9 cellular contexts compared by ENCODE assay signal in the genomic region with DNA sequence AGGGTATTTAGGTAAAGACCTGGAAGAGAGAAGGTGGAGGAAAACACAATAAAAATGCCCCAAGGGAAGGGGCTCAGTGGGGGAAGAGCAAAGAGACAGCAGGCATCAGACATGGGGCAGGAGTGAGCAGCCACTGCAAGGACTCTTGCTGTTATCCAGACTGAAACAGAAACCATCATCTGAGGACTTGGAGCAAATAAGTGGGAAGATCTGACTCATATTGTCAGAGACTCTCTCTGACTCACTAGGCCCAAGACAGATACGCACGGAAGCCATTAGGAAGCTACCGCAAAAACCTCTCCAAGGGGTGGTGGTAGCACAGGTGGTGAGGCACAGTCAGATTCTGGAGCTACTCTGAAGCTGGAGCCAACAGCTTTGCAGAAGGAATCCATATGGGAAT.
DNase-seq lines count a peak whose midpoint lies in the region; ATAC-seq and TF ChIP-seq lines count a peak whose summit lies in the region.
"Had no signal": no experiment of that assay in that cellular context is flagged by ENCODE, and none has a peak within 500 bp of the region (broad histone marks: within the 10 kb centered on the region; RNA-seq: fewer than 3 reads in every experiment).

No MANE protein-coding gene starts in this region.

- H3K36me3 Mint-ChIP-seq in naive thymus-derived CD8-positive, alpha-beta T cell, result peaks cover 9 to 25% (median 19%) of the 10 kb centered on the region in 3 donors

- H3K9me3 Mint-ChIP-seq in naive thymus-derived CD8-positive, alpha-beta T cell, result no peaks in the 10 kb centered on the region

- CTCF ChIA-PET in RWPE1 (lab: Yijun Ruan, JAX), result interaction anchor here (1.6 kb wide), 1 partner anchor 12 kb away, joined by 4 read pairs; no protein-coding TSS in a partner anchor

- DNase-seq in activated CD4-positive, CD25-positive, alpha-beta regulatory T cell treated with anti-CD3 and anti-CD28 coated beads, Interleukin-2, amount 50 U/mL, for 72 hours, result no peak
- DNase-seq in RWPE1 (ENCODE audit: low spot score), result peak; percentile 51
- DNase-seq in fibroblast of gingiva (ENCODE audit: low read depth), result peak; percentile 72
- DNase-seq in stimulated activated CD8-positive, alpha-beta memory T cell treated with anti-CD3 and anti-CD28 coated beads, Interleukin-7, amount 100 ng/mL, for 4 hours (ENCODE audit: low read depth in 2 of 2), result peak; percentile 1 to 13
- no peak for DNase-seq in NCI-H1048 (lab: John Stamatoyannopoulos, UW)
- no peak for DNase-seq in naive thymus-derived CD8-positive, alpha-beta T cell
- DNase-seq in amygdala (lab: John Stamatoyannopoulos, UW), result no peak

- no peak for TF ChIP-seq CTCF in RWPE1 (conservative IDR thresholded peaks at IDR 0.05; ENCODE audit: low read depth)

- no peaks in the 10 kb centered on the region for H3K27me3 Mint-ChIP-seq in naive thymus-derived CD8-positive, alpha-beta T cell

- ATAC-seq in activated CD4-positive, CD25-positive, alpha-beta regulatory T cell treated with anti-CD3 and anti-CD28 coated beads, Interleukin-2, amount 50 U/mL, for 24 hours, result peak; percentile 97
- ATAC-seq in naive thymus-derived CD8-positive, alpha-beta T cell, result no peak

- POLR2A ChIA-PET in RWPE1 (lab: Yijun Ruan, JAX; ENCODE audit: low non-redundant PET), result no interaction called here
- POLR2A ChIA-PET in naive thymus-derived CD8-positive, alpha-beta T cell (lab: Charles Lee), result no interaction called here

- H3K27ac Mint-ChIP-seq in naive thymus-derived CD8-positive, alpha-beta T cell, result peak overlapping the region in 1 of 10 donors; percentile 27

- no peak overlapping the region for H3K4me3 Mint-ChIP-seq in naive thymus-derived CD8-positive, alpha-beta T cell

- peaks cover 0 to 5% (median 1%) of the 10 kb centered on the region in 4 donors for H3K4me1 Mint-ChIP-seq in naive thymus-derived CD8-positive, alpha-beta T cell

- peak overlapping the region; percentile 6; the same call in 1 of the 2 replicates for H3K27ac ChIP-seq in RWPE1
- H3K27ac ChIP-seq: 22Rv1 had no signal

Comparison
In these comparisons a context has a peak if more than half of its experiments do, and no peak if none do; other contexts are left out.
1. ATAC-seq: peak in activated CD4-positive, CD25-positive, alpha-beta regulatory T cell treated with anti-CD3 and anti-CD28 coated beads, Interleukin-2, amount 50 U/mL, for 24 hours (2 of 2); none in naive thymus-derived CD8-positive, alpha-beta T cell (0 of 2).
2. DNase-seq: peak in RWPE1 (single experiment), fibroblast of gingiva (single experiment) and stimulated activated CD8-positive, alpha-beta memory T cell treated with anti-CD3 and anti-CD28 coated beads, Interleukin-7, amount 100 ng/mL, for 4 hours (2 of 2); none in activated CD4-positive, CD25-positive, alpha-beta regulatory T cell treated with anti-CD3 and anti-CD28 coated beads, Interleukin-2, amount 50 U/mL, for 72 hours (single experiment), NCI-H1048 (single experiment), naive thymus-derived CD8-positive, alpha-beta T cell (0 of 10) and amygdala (0 of 56).